ENCODE assay signal across 11 cellular contexts in genomic region chr16:68490829-68491575, GRCh38. TPM values are rescaled to one million over a fixed set of nuclear protein-coding genes. Genes with fewer than 3 reads are reported as not detected.
A peak's percentile ranks its signal among the peaks of the same experiment; 100 is the strongest.
DNase-seq lines count a peak whose midpoint lies in the region; ATAC-seq and TF ChIP-seq lines count a peak whose summit lies in the region.
"Had no signal": no experiment of that assay in that cellular context is flagged by ENCODE, and none has a peak within 500 bp of the region (broad histone marks: within the 10 kb centered on the region; RNA-seq: fewer than 3 reads in every experiment).

No MANE protein-coding gene starts in this region.

- TF ChIP-seq POLR2A in thyroid gland (IDR thresholded peaks at IDR 0.05), result no peak

- no peaks in the 10 kb centered on the region for H3K27me3 ChIP-seq in thyroid gland

- H3K36me3 Mint-ChIP-seq in activated CD8-positive, alpha-beta memory T cell treated with anti-CD3 and anti-CD28 coated beads, Interleukin-2, amount 10 ng/mL, durations not matched to agents 7 days and 5 days, result no peaks in the 10 kb centered on the region

- H3K27me3 Mint-ChIP-seq in activated CD8-positive, alpha-beta memory T cell treated with anti-CD3 and anti-CD28 coated beads, Interleukin-2, amount 10 ng/mL, durations not matched to agents 7 days and 5 days, result peaks cover 16% of the 10 kb centered on the region

- H3K27ac ChIP-seq in thyroid gland, result peak overlapping the region; percentile 57 to 75 (median 64)

- H3K27ac Mint-ChIP-seq in activated CD8-positive, alpha-beta memory T cell treated with anti-CD3 and anti-CD28 coated beads, Interleukin-2, amount 10 ng/mL, durations not matched to agents 7 days and 5 days, result no peak overlapping the region

- DNase-seq in NCI-H345 (lab: John Stamatoyannopoulos, UW), result peak; percentile 56
- DNase-seq in NCI-H345 treated with DMSO at 0.1 percent for 48 hours (lab: John Stamatoyannopoulos, UW; ENCODE audit: unreplicated experiment), result no peak
- DNase-seq in NCI-H510A treated with DMSO at 0.1 percent for 48 hours (lab: John Stamatoyannopoulos, UW), result peak; percentile 17
- peak; percentile 9 for DNase-seq in fibroblast of pulmonary artery (ENCODE audit: low read depth)
- peak; percentile 93 for DNase-seq in thyroid gland
- no peak for DNase-seq in activated CD8-positive, alpha-beta memory T cell treated with anti-CD3 and anti-CD28 coated beads, Interleukin-2, amount 10 ng/mL, durations not matched to agents 7 days and 5 days
- no peak for DNase-seq in posterior vena cava (ENCODE audit: low spot score)
- DNase-seq: stimulated activated naive CD8-positive, alpha-beta T cell treated with anti-CD3 and anti-CD28 coated beads, Interleukin-15, Interleukin-2, amounts not matched to agents 100 U/mL and 50 U/mL, for 24 hours had no signal

- no peak overlapping the region for H3K4me3 ChIP-seq in fibroblast of pulmonary artery (replicated peaks; ENCODE audit: low read depth, low read length)
- H3K4me3 ChIP-seq in thyroid gland (replicated peaks in 1 of 3), result no peak overlapping the region

- no peaks in the 10 kb centered on the region for H3K36me3 ChIP-seq in thyroid gland

- no peaks in the 10 kb centered on the region for H3K9me3 ChIP-seq in thyroid gland

- no peaks in the 10 kb centered on the region for H3K9me3 Mint-ChIP-seq in activated CD8-positive, alpha-beta memory T cell treated with anti-CD3 and anti-CD28 coated beads, Interleukin-2, amount 10 ng/mL, durations not matched to agents 7 days and 5 days (ENCODE audit: low read depth)
- H3K9me3 Mint-ChIP-seq: central memory CD8-positive, alpha-beta T cell; neural crest cell had no signal

- CTCF ChIA-PET in activated CD8-positive, alpha-beta memory T cell treated with anti-CD3 and anti-CD28 coated beads, Interleukin-2, amount 10 ng/mL, durations not matched to agents 7 days and 5 days (lab: Charles Lee), result interaction anchor here (1.3 kb wide), 1 partner anchor 19 kb away, joined by 5 read pairs; no protein-coding TSS in a partner anchor

- H3K4me3 Mint-ChIP-seq in activated CD8-positive, alpha-beta memory T cell treated with anti-CD3 and anti-CD28 coated beads, Interleukin-2, amount 10 ng/mL, durations not matched to agents 7 days and 5 days, result no peak overlapping the region
- H3K4me3 Mint-ChIP-seq: central memory CD8-positive, alpha-beta T cell; neural crest cell had no signal

- peaks cover 23 to 46% of the 10 kb centered on the region in 2 donors for H3K4me1 ChIP-seq in thyroid gland

- intact Hi-C loops in thyroid gland (cut with DNase I), result no loop called here
- intact Hi-C loops in posterior vena cava (cut with DNase I), result no loop called here

- no peak for TF ChIP-seq CTCF in fibroblast of pulmonary artery (IDR thresholded peaks at IDR 0.05; ENCODE audit: low read length, missing control alignments)
- peak in 1 of 6 experiments; percentile 21 for TF ChIP-seq CTCF in thyroid gland (IDR thresholded peaks at IDR 0.05)

- H3K4me1 Mint-ChIP-seq in activated CD8-positive, alpha-beta memory T cell treated with anti-CD3 and anti-CD28 coated beads, Interleukin-2, amount 10 ng/mL, durations not matched to agents 7 days and 5 days, result no peaks in the 10 kb centered on the region
- H3K4me1 Mint-ChIP-seq: central memory CD8-positive, alpha-beta T cell had no signal

- 15 to 28% methylated on average over 13 of the region's 13 CpGs for WGBS in thyroid gland, 2 donors

- ATAC-seq in GM18909 (IDR thresholded peaks at IDR 0.05; ENCODE audit: poor library complexity, unreplicated experiment), result no peak
- no peak for ATAC-seq in activated CD8-positive, alpha-beta memory T cell treated with anti-CD3 and anti-CD28 coated beads, Interleukin-2, amount 10 ng/mL, durations not matched to agents 7 days and 5 days
- ATAC-seq: stimulated activated naive CD8-positive, alpha-beta T cell treated with anti-CD3 and anti-CD28 coated beads, Interleukin-15, Interleukin-2, amounts not matched to agents 100 U/mL and 50 U/mL, for 24 hours had no signal

RNA-seq across cellular contexts. Expression of gene SMPD3, which starts 42.7 kb away (rescaled TPM):
- 1 to 10 TPM in 3 of 4 donors, under 1 TPM in 1; 0.33 to 2.4 (median 1.3) TPM for total RNA-seq in thyroid gland
- total RNA-seq in activated CD8-positive, alpha-beta memory T cell treated with anti-CD3 and anti-CD28 coated beads, Interleukin-2, amount 10 ng/mL, durations not matched to agents 7 days and 5 days, result 1 to 10 TPM; 7.7 to 7.9 TPM
- under 1 TPM; 0.19 to 0.23 TPM for total RNA-seq in posterior vena cava

RNA-seq across cellular contexts. Expression of gene ZFP90, which starts 48.1 kb away (rescaled TPM):
- total RNA-seq in thyroid gland (10 to 100 TPM; 34.3 to 46.4 (median 38.7) TPM), posterior vena cava (10 to 100 TPM; 17.9 to 18.1 TPM)
- 10 to 100 TPM; 28.8 to 32.1 TPM for total RNA-seq in activated CD8-positive, alpha-beta memory T cell treated with anti-CD3 and anti-CD28 coated beads, Interleukin-2, amount 10 ng/mL, durations not matched to agents 7 days and 5 days

Comparison
In these comparisons a context has a peak if more than half of its experiments do, and no peak if none do; other contexts are left out.
1. DNase-seq: peak in NCI-H345 (single experiment), NCI-H510A treated with DMSO at 0.1 percent for 48 hours (single experiment), fibroblast of pulmonary artery (single experiment) and thyroid gland (2 of 2); none in NCI-H345 treated with DMSO at 0.1 percent for 48 hours (single experiment), activated CD8-positive, alpha-beta memory T cell treated with anti-CD3 and anti-CD28 coated beads, Interleukin-2, amount 10 ng/mL, durations not matched to agents 7 days and 5 days (single experiment) and posterior vena cava (single experiment).